ENCODE assay signal across 9 cellular contexts in genomic region chr16:53504665-53505064, GRCh38. TPM values are rescaled to one million over a fixed set of nuclear protein-coding genes. Genes with fewer than 3 reads are reported as not detected.
DNase-seq lines count a peak whose midpoint lies in the region; ATAC-seq, FAIRE-seq and TF ChIP-seq lines count a peak whose summit lies in the region.
"Had no signal": no experiment of that assay in that cellular context is flagged by ENCODE, and none has a peak within 500 bp of the region (broad histone marks: within the 10 kb centered on the region; RNA-seq: fewer than 3 reads in every experiment).

No MANE protein-coding gene starts in this region.

- peaks cover 30% of the 10 kb centered on the region for H3K4me1 Mint-ChIP-seq in activated T-helper 17 cell treated with anti-CD3 and anti-CD28 coated beads, Interleukin-2, amount 50 U/mL, for 72 hours
- H3K4me1 Mint-ChIP-seq in stimulated activated naive B cell treated with anti-CD40 and anti-IgM and Interleukin-4, amounts not matched to agents 10 μg/mL and 1 μg/mL and 100 μg/mL, for 72 hours, result peaks cover 30 to 35% of the 10 kb centered on the region in 2 donors

- peak overlapping the region; percentile 82; the same call in 1 of the 2 replicates for H3K4me3 ChIP-seq in HUES6 (ENCODE audit: low read depth, low read length)
- no peak overlapping the region for H3K4me3 ChIP-seq in hepatocyte

- no peak for FAIRE-seq in H54 (lab: Jason Lieb, UNC)
- FAIRE-seq: K562 had no signal

- H3K4me1 ChIP-seq in HUES6 (ENCODE audit: control insufficient read depth, insufficient read depth, low read length), result peaks cover 25% of the 10 kb centered on the region
- peaks cover 27% of the 10 kb centered on the region for H3K4me1 ChIP-seq in hepatocyte (ENCODE audit: insufficient read depth)

- H3K9me2 ChIP-seq in hepatocyte (replicated peaks; ENCODE audit: insufficient read depth), result no peaks in the 10 kb centered on the region

- no peaks in the 10 kb centered on the region for H3K9me3 Mint-ChIP-seq in activated T-helper 17 cell treated with anti-CD3 and anti-CD28 coated beads, Interleukin-2, amount 50 U/mL, for 72 hours
- H3K9me3 Mint-ChIP-seq in stimulated activated naive B cell treated with anti-CD40 and anti-IgM and Interleukin-4, amounts not matched to agents 10 μg/mL and 1 μg/mL and 100 μg/mL, for 72 hours, result no peaks in the 10 kb centered on the region

- no peak for DNase-seq in hepatocyte (ENCODE audit: low spot score)
- no peak for DNase-seq in stimulated activated naive B cell treated with anti-CD40 and anti-IgM and Interleukin-4, amounts not matched to agents 10 μg/mL and 1 μg/mL and 100 μg/mL, for 72 hours
- no peak for DNase-seq in NCI-H1048 (lab: John Stamatoyannopoulos, UW)
- DNase-seq in H54 (ENCODE audit: insufficient read length, low spot score), result no peak
- DNase-seq in NCI-H446 (lab: John Stamatoyannopoulos, UW), result no peak

- peak overlapping the region; percentile 97 for H3K27ac Mint-ChIP-seq in activated T-helper 17 cell treated with anti-CD3 and anti-CD28 coated beads, Interleukin-2, amount 50 U/mL, for 72 hours
- H3K27ac Mint-ChIP-seq in stimulated activated naive B cell treated with anti-CD40 and anti-IgM and Interleukin-4, amounts not matched to agents 10 μg/mL and 1 μg/mL and 100 μg/mL, for 72 hours, result peak overlapping the region; percentile 97

- H3K27ac ChIP-seq in HUES6 (ENCODE audit: low read depth, low read length) (no peak overlapping the region), hepatocyte (peak overlapping the region; percentile 92)

- no peaks in the 10 kb centered on the region for H3K9me3 ChIP-seq in HUES6 (ENCODE audit: control insufficient read depth, insufficient read depth, low read depth, low read length)
- H3K9me3 ChIP-seq in hepatocyte (ENCODE audit: low read depth), result no peaks in the 10 kb centered on the region

- no peak for TF ChIP-seq CTCF in hepatocyte (IDR thresholded peaks at IDR 0.05; ENCODE audit: poor library complexity)

- H3K27me3 Mint-ChIP-seq in activated T-helper 17 cell treated with anti-CD3 and anti-CD28 coated beads, Interleukin-2, amount 50 U/mL, for 72 hours, result no peaks in the 10 kb centered on the region
- no peaks in the 10 kb centered on the region for H3K27me3 Mint-ChIP-seq in stimulated activated naive B cell treated with anti-CD40 and anti-IgM and Interleukin-4, amounts not matched to agents 10 μg/mL and 1 μg/mL and 100 μg/mL, for 72 hours

- H3K36me3 ChIP-seq in HUES6 (ENCODE audit: control insufficient read depth, insufficient read depth, low read length) (no peaks in the 10 kb centered on the region), hepatocyte (replicated peaks; ENCODE audit: insufficient read depth, low read depth) (no peaks in the 10 kb centered on the region)

- no peaks in the 10 kb centered on the region; the same call in 1 of the 2 replicates for H3K27me3 ChIP-seq in HUES6 (ENCODE audit: control insufficient read depth, insufficient read depth, low read length)
- no peaks in the 10 kb centered on the region for H3K27me3 ChIP-seq in hepatocyte

- peaks cover 13% of the 10 kb centered on the region for H3K36me3 Mint-ChIP-seq in activated T-helper 17 cell treated with anti-CD3 and anti-CD28 coated beads, Interleukin-2, amount 50 U/mL, for 72 hours (ENCODE audit: low read depth)
- H3K36me3 Mint-ChIP-seq in stimulated activated naive B cell treated with anti-CD40 and anti-IgM and Interleukin-4, amounts not matched to agents 10 μg/mL and 1 μg/mL and 100 μg/mL, for 72 hours, result no peaks in the 10 kb centered on the region

- H3K79me2 ChIP-seq in hepatocyte, result peaks cover 22% of the 10 kb centered on the region

- TF ChIP-seq POLR2A in H54 (IDR thresholded peaks at IDR 0.05; ENCODE audit: low read depth, low read length), result no peak

- no peak overlapping the region for H3K9ac ChIP-seq in HUES6 (ENCODE audit: low read length)

- WGBS in hepatocyte (ENCODE audit: low lambda C conversion rate, missing lambda C conversion rate), result 88% methylated on average over 7 of the region's 7 CpGs

- ATAC-seq in activated T-helper 17 cell treated with anti-CD3 and anti-CD28 coated beads, Interleukin-2, amount 50 U/mL, for 72 hours (replicated peaks), result no peak
- no peak for ATAC-seq in stimulated activated naive B cell treated with anti-CD40 and anti-IgM and Interleukin-4, amounts not matched to agents 10 μg/mL and 1 μg/mL and 100 μg/mL, for 72 hours (replicated peaks)
- ATAC-seq in HG03045 (IDR thresholded peaks at IDR 0.05; ENCODE audit: unreplicated experiment), result no peak
- ATAC-seq: K562 had no signal

- H4K20me1 ChIP-seq in hepatocyte (ENCODE audit: insufficient read depth, poor library complexity, severe bottlenecking), result no peaks in the 10 kb centered on the region

- H3K4me3 Mint-ChIP-seq in activated T-helper 17 cell treated with anti-CD3 and anti-CD28 coated beads, Interleukin-2, amount 50 U/mL, for 72 hours, result peak overlapping the region; percentile 90
- peak overlapping the region; percentile 93 to 99 for H3K4me3 Mint-ChIP-seq in stimulated activated naive B cell treated with anti-CD40 and anti-IgM and Interleukin-4, amounts not matched to agents 10 μg/mL and 1 μg/mL and 100 μg/mL, for 72 hours

- peak overlapping the region; percentile 81 for H3K4me2 ChIP-seq in hepatocyte

- H2AFZ ChIP-seq in hepatocyte, result peak overlapping the region; percentile 47

RNA-seq across cellular contexts. Expression of gene AKTIP, which starts 1.7 kb away (rescaled TPM):
- 10 to 100 TPM; 21.8 to 24.5 TPM for total RNA-seq in activated T-helper 17 cell treated with anti-CD3 and anti-CD28 coated beads, Interleukin-2, amount 50 U/mL, for 72 hours
- total RNA-seq in hepatocyte, result 29.5 and 43.7 TPM in 2 replicates
- 24.3 and 38.6 TPM in 2 replicates for polyA plus RNA-seq in hepatocyte
